ENCODE assay signal across 2 cellular contexts in genomic region chr10:46035923-46036849, GRCh38.
A peak's percentile ranks its signal among the peaks of the same experiment; 100 is the strongest.
TF ChIP-seq lines count a peak whose summit lies in the region.

No MANE protein-coding gene starts in this region.

TF ChIP-seq in IMR-90, 13 proteins besides CTCF, POLR2A, EP300 and RAD21:
- no peak for TF ChIP-seq NFE2L2 (IDR thresholded peaks at IDR 0.05; ENCODE audit: low read depth, low read length)
- TF ChIP-seq CHD1 (IDR thresholded peaks at IDR 0.05; ENCODE audit: low read depth, low read length) = no peak
- TF ChIP-seq RFX5 (IDR thresholded peaks at IDR 0.05; ENCODE audit: low read depth, low read length) = no peak
- no peak for TF ChIP-seq FOS (IDR thresholded peaks at IDR 0.05; ENCODE audit: low read depth, low read length)
- no peak for TF ChIP-seq CEBPB (IDR thresholded peaks at IDR 0.05; ENCODE audit: low read depth, low read length)

TF ChIP-seq in HepG2, 621 proteins besides CTCF, POLR2A, EP300 and RAD21 (continues in another document):
- TF ChIP-seq ZSCAN30 (CRISPR knock-in tag; IDR thresholded peaks at IDR 0.05) (0 out of 2 replicates have a peak, but pooled peaks have one; percentile 9), ZNF761 (CRISPR knock-in tag; conservative IDR thresholded peaks at IDR 0.05) (no peak), POGK (CRISPR knock-in tag; conservative IDR thresholded peaks at IDR 0.05) (no peak), ZNF329 (CRISPR knock-in tag; IDR thresholded peaks at IDR 0.05; ENCODE audit: low read depth) (no peak), ZUFSP (CRISPR knock-in tag; IDR thresholded peaks at IDR 0.05; ENCODE audit: borderline replicate concordance) (no peak), GTF2F1 (IDR thresholded peaks at IDR 0.05; ENCODE audit: low read length) (no peak), RAD51 (IDR thresholded peaks at IDR 0.05; ENCODE audit: borderline replicate concordance) (no peak), RORA (CRISPR knock-in tag; IDR thresholded peaks at IDR 0.05) (no peak), KDM1A (CRISPR knock-in tag; IDR thresholded peaks at IDR 0.05) (no peak; the same call in 1 of the 2 replicates), ZNF557 (CRISPR knock-in tag; IDR thresholded peaks at IDR 0.05) (0 out of 2 replicates have a peak, but pooled peaks have one; percentile 75), THAP11 (CRISPR knock-in tag; IDR thresholded peaks at IDR 0.05) (no peak), RARG (CRISPR knock-in tag; IDR thresholded peaks at IDR 0.05; ENCODE audit: low read depth) (no peak), SAP130 (CRISPR knock-in tag; IDR thresholded peaks at IDR 0.05; ENCODE audit: low read depth) (peak; percentile 85), THAP7 (CRISPR knock-in tag; IDR thresholded peaks at IDR 0.05) (no peak), ZNF816 (CRISPR knock-in tag; IDR thresholded peaks at IDR 0.05; ENCODE audit: borderline replicate concordance) (no peak; the same call in 1 of the 2 replicates), TFDP2 (CRISPR knock-in tag; IDR thresholded peaks at IDR 0.05) (no peak), ELK4 (CRISPR knock-in tag; IDR thresholded peaks at IDR 0.05; ENCODE audit: borderline replicate concordance) (no peak), NFKBIZ (CRISPR knock-in tag; IDR thresholded peaks at IDR 0.05) (no peak), PAXIP1 (CRISPR knock-in tag; conservative IDR thresholded peaks at IDR 0.05) (peak; percentile 88), ZHX2 (IDR thresholded peaks at IDR 0.05; ENCODE audit: low read depth) (no peak), ZHX2 (CRISPR knock-in tag; IDR thresholded peaks at IDR 0.05; ENCODE audit: borderline replicate concordance) (no peak), E2F5 (CRISPR knock-in tag; conservative IDR thresholded peaks at IDR 0.05) (no peak), ZNF275 (CRISPR knock-in tag; IDR thresholded peaks at IDR 0.05; ENCODE audit: borderline replicate concordance) (peak; percentile 64; the same call in 1 of the 2 replicates), MED1 (CRISPR knock-in tag; IDR thresholded peaks at IDR 0.05) (peak; percentile 94), THRA (CRISPR knock-in tag; IDR thresholded peaks at IDR 0.05; ENCODE audit: borderline replicate concordance) (peak; percentile 27; the same call in 1 of the 2 replicates), RFX5 (IDR thresholded peaks at IDR 0.05; ENCODE audit: low read depth, low read length) (no peak), TCF12 (IDR thresholded peaks at IDR 0.05) (no peak), TCF12 (CRISPR knock-in tag; IDR thresholded peaks at IDR 0.05) (0 out of 2 replicates have a peak, but pooled peaks have one; percentile 69), SOX13 (IDR thresholded peaks at IDR 0.05) (0 out of 2 replicates have a peak, but pooled peaks have one; percentile 22), SOX13 (CRISPR knock-in tag; conservative IDR thresholded peaks at IDR 0.05 in 1 of 2, IDR thresholded peaks at IDR 0.05 in 1 of 2) (peak in 1 of 2 experiments; percentile 78; a peak in 2 of 4 replicates), ZNF512 (CRISPR knock-in tag; IDR thresholded peaks at IDR 0.05) (no peak)
